In the genomic region with DNA sequence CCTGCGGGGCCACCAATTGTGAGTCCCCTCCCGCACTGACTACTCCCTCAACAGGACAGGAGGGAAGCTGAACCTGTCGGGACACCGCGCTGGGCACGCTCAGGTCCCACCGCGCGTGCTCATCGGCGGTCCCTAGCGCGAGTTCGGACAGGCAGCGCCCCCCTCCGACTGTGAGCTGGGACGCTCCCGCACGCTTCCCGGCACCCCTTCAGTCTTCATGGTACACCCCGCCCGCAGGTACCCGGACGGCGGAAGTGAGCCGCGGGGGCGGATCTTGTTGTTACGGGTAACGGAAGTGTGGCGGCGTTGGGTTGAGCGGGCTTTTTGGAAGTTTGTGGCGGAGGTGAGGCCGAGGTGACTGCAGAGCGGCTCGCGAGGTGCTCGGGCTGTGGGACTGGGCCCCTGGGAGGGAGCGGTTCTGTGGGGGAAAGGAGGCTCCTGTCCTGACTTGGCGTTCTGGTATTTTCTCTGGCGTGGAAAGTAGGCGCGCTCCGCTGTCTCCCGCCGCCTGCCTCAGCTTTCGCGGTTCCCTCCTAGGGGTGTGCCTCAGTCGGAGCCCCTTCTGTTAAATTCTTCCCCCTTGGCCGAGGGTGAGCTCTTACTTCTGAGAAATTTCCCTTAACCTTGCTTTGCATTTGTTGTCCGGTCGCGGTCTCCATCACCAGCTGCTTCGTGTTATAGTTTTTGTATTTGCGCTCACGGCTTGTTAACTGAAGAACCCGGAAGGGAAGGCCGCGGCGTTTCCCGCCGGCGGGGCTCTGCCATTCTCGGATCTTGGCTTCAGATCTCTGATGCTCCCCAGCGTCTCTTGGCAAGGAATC, we compare ENCODE assay signal across 8 cellular contexts. TPM values are rescaled to one million over a fixed set of nuclear protein-coding genes. Genes with fewer than 3 reads are reported as not detected.
A peak's percentile ranks its signal among the peaks of the same experiment; 100 is the strongest.
DNase-seq lines count a peak whose midpoint lies in the region; ATAC-seq, FAIRE-seq and TF ChIP-seq lines count a peak whose summit lies in the region.

FANCI (plus strand) TSS at position 289 of the 821 bp plus-strand sequence. CDS start 3,669 bp downstream, outside the sequence.

- peaks cover 4% of the 10 kb centered on the region; the same call in 1 of the 2 replicates for H3K4me1 ChIP-seq in ES-I3 (ENCODE audit: insufficient read depth, low read length)
- peaks cover 7% of the 10 kb centered on the region for H3K4me1 ChIP-seq in RWPE2 (ENCODE audit: insufficient read depth, poor library complexity, severe bottlenecking)

- H3K9me3 Mint-ChIP-seq in nephron progenitor cell, result peaks cover 18% of the 10 kb centered on the region
- no peaks in the 10 kb centered on the region for H3K9me3 Mint-ChIP-seq in stimulated activated naive CD8-positive, alpha-beta T cell treated with anti-CD3 and anti-CD28 coated beads, Interleukin-15, amount 100 ng/mL, for 72 hours

- no peak for FAIRE-seq in H54 (lab: Jason Lieb, UNC)

- peaks cover 32% of the 10 kb centered on the region for H3K4me1 Mint-ChIP-seq in nephron progenitor cell
- peaks cover 43% of the 10 kb centered on the region for H3K4me1 Mint-ChIP-seq in stimulated activated naive CD8-positive, alpha-beta T cell treated with anti-CD3 and anti-CD28 coated beads, Interleukin-15, amount 100 ng/mL, for 72 hours

- peak within 1 kb of the TSS; percentile 81 for H3K27ac Mint-ChIP-seq in nephron progenitor cell
- peak within 1 kb of the TSS; percentile 95 to 96 for H3K27ac Mint-ChIP-seq in stimulated activated naive CD8-positive, alpha-beta T cell treated with anti-CD3 and anti-CD28 coated beads, Interleukin-15, amount 100 ng/mL, for 72 hours

- peak within 1 kb of the TSS; percentile 57 for H3K27ac ChIP-seq in RWPE2 (ENCODE audit: poor library complexity, severe bottlenecking)

- H3K9me3 ChIP-seq in ES-I3 (ENCODE audit: control insufficient read depth, insufficient read depth, low read length) (peaks cover 5% of the 10 kb centered on the region), RWPE2 (ENCODE audit: severe bottlenecking) (no peaks in the 10 kb centered on the region)

- peak; percentile 94 for ATAC-seq in RWPE2 (ENCODE audit: low read depth)
- ATAC-seq in stimulated activated naive CD8-positive, alpha-beta T cell treated with anti-CD3 and anti-CD28 coated beads, Interleukin-15, amount 100 ng/mL, for 72 hours, result peak; percentile 95

- H3K27me3 Mint-ChIP-seq in nephron progenitor cell (ENCODE audit: low read depth, poor library complexity), result peaks cover 8% of the 10 kb centered on the region
- H3K27me3 Mint-ChIP-seq in stimulated activated naive CD8-positive, alpha-beta T cell treated with anti-CD3 and anti-CD28 coated beads, Interleukin-15, amount 100 ng/mL, for 72 hours, result peaks cover 7% of the 10 kb centered on the region

- DNase-seq in H54 (ENCODE audit: insufficient read length, low spot score) (peak; percentile 68), LoVo (ENCODE audit: low spot score) (peak; percentile 99), RWPE2 (ENCODE audit: low spot score) (peak; percentile 98), fibroblast of the aortic adventitia (ENCODE audit: low read depth) (peak; percentile 90), nephron progenitor cell (peak; percentile 95)
- peak; percentile 95 for DNase-seq in activated T-helper 9 cell treated with anti-CD3 and anti-CD28 coated beads, Interleukin-2, amount 50 U/mL, for 16 hours (ENCODE audit: low read depth)
- peak; percentile 94 to 98 for DNase-seq in stimulated activated naive CD8-positive, alpha-beta T cell treated with anti-CD3 and anti-CD28 coated beads, Interleukin-15, amount 100 ng/mL, for 72 hours

- H3K36me3 ChIP-seq in ES-I3 (ENCODE audit: insufficient read depth, low read length) (no peaks in the 10 kb centered on the region), RWPE2 (ENCODE audit: low read depth) (peaks cover 32% of the 10 kb centered on the region)

- H3K27me3 ChIP-seq in RWPE2 (ENCODE audit: insufficient read depth, poor library complexity, severe bottlenecking), result no peaks in the 10 kb centered on the region

- peak within 1 kb of the TSS; percentile 96 for H3K9ac ChIP-seq in ES-I3 (ENCODE audit: low read depth, low read length)

- TF ChIP-seq CTCF in RWPE2 (IDR thresholded peaks at IDR 0.05; ENCODE audit: poor library complexity, severe bottlenecking), result peak; percentile 94
- TF ChIP-seq CTCF in fibroblast of the aortic adventitia (IDR thresholded peaks at IDR 0.05; ENCODE audit: insufficient read depth, low read length), result peak; percentile 36
- TF ChIP-seq CTCF in nephron progenitor cell (IDR thresholded peaks at IDR 0.05), result no peak

- peaks cover 32% of the 10 kb centered on the region for H3K36me3 Mint-ChIP-seq in nephron progenitor cell (ENCODE audit: low read depth)

- H3K4me3 ChIP-seq in RWPE2 (ENCODE audit: severe bottlenecking) (peak within 1 kb of the TSS; percentile 79), fibroblast of the aortic adventitia (ENCODE audit: low read depth, low read length) (peak within 1 kb of the TSS; percentile 96)

- no peak for TF ChIP-seq POLR2A in H54 (IDR thresholded peaks at IDR 0.05; ENCODE audit: low read depth, low read length)

- peak within 1 kb of the TSS; percentile 99 for H3K4me3 Mint-ChIP-seq in nephron progenitor cell
- H3K4me3 Mint-ChIP-seq in stimulated activated naive CD8-positive, alpha-beta T cell treated with anti-CD3 and anti-CD28 coated beads, Interleukin-15, amount 100 ng/mL, for 72 hours, result peak within 1 kb of the TSS; percentile 88 to 97

RNA-seq across cellular contexts. Expression of gene FANCI, which starts in this region (rescaled TPM):
- total RNA-seq in fibroblast of the aortic adventitia (ENCODE audit: low replicate concordance), result 11.5 and 57.8 TPM in 2 replicates

Comparison
In these comparisons a context has a peak if more than half of its experiments do, and no peak if none do; other contexts are left out.
1. Peak in every context shown above with its lines: DNase-seq, ATAC-seq, H3K4me3 ChIP-seq and H3K27ac ChIP-seq.